10 cellular contexts compared by ENCODE assay signal in the genomic region with DNA sequence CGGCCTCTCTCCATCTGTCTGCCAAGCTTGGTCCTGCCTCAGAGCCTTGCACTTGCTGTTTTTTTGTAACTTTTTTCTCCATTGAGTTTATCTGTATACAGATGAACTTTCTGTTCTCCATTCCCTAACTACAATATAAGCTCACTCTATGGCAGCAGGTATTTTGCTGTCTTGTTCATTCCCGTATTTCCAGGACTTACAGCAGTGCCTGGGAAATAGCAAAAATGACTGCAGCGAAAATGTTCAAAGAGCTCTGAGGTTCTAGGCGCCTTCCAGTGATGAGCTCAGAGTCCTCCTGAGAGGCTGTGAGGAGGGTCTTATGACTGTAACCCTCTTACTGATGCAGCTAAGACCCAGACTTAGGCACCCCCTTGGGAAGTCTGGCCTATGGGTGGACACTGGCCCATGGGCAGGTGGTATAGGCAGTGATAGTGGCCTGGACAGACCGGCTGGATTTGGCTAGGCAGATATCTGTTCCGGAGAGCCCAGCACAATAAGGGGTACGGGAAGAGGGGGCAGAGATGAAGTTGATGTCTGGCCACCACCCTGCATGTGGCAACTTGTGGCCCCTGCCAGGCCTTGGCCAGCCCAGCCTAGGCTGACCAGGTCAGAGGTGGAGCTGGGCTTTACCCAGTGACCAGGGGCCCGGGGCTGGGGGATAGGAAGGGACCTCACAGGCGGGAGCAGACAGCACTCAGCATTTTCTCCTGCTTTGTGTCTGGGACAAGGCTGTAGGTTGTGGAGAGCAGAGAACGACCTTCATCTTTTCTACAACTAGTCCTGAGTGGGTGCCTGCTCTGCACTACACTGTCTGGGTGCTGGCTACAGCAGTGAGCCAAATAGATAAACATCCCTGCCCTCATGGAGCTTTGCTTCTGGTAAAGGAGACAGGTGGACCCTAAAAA. TPM values are rescaled to one million over a fixed set of nuclear protein-coding genes. Genes with fewer than 3 reads are reported as not detected.
DNase-seq lines count a peak whose midpoint lies in the region; ATAC-seq, FAIRE-seq and TF ChIP-seq lines count a peak whose summit lies in the region.
"Had no signal": no experiment of that assay in that cellular context is flagged by ENCODE, and none has a peak within 500 bp of the region (broad histone marks: within the 10 kb centered on the region; RNA-seq: fewer than 3 reads in every experiment).

No MANE protein-coding gene starts in this region.

- H3K9me3 Mint-ChIP-seq in WTC11, result no peaks in the 10 kb centered on the region

- no peak for TF ChIP-seq EP300 in A549 (IDR thresholded peaks at IDR 0.05)

- no peak for DNase-seq in A549 (ENCODE audit: low read depth in 1 of 2, low spot score in 1 of 2)
- DNase-seq in WTC11 (ENCODE audit: low spot score), result no peak
- peak; percentile 40 for DNase-seq in lower lobe of right lung
- no peak for DNase-seq in colonic mucosa
- no peak for DNase-seq in 8988T
- no peak for DNase-seq in GM03348 (ENCODE audit: low spot score)
- DNase-seq: NCI-H510A treated with DMSO at 0.1 percent for 48 hours had no signal

- peaks cover 51% of the 10 kb centered on the region for H3K36me3 Mint-ChIP-seq in WTC11

- H3K27ac ChIP-seq in A549, result no peak overlapping the region; a peak in 1 of 6 replicates
- peak overlapping the region; percentile 31 for H3K27ac ChIP-seq in lower lobe of right lung
- no peak overlapping the region for H3K27ac ChIP-seq in colonic mucosa

- H3K4me1 ChIP-seq in A549, result peaks cover 29% of the 10 kb centered on the region
- H3K4me1 ChIP-seq in lower lobe of right lung, result peaks cover 85% of the 10 kb centered on the region
- H3K4me1 ChIP-seq in colonic mucosa, result peaks cover 33% of the 10 kb centered on the region

- H3K9me3 ChIP-seq in A549 (no peaks in the 10 kb centered on the region), lower lobe of right lung (no peaks in the 10 kb centered on the region), colonic mucosa (no peaks in the 10 kb centered on the region)

- peaks cover 74% of the 10 kb centered on the region for H3K36me3 ChIP-seq in lower lobe of right lung
- peaks cover 4% of the 10 kb centered on the region for H3K36me3 ChIP-seq in colonic mucosa

- no peak overlapping the region for H3K4me3 ChIP-seq in A549
- no peak overlapping the region for H3K4me3 ChIP-seq in lower lobe of right lung
- no peak overlapping the region for H3K4me3 ChIP-seq in colonic mucosa
- H3K4me3 ChIP-seq: skin epidermis had no signal

- no peak for FAIRE-seq in A549 (lab: Jason Lieb, UNC)

- TF ChIP-seq POLR2A in A549 (IDR thresholded peaks at IDR 0.05; ENCODE audit: low read length) (no peak), GM15510 (IDR thresholded peaks at IDR 0.05; ENCODE audit: borderline replicate concordance, extremely low read depth, insufficient read length) (peak; percentile 13)

- intact Hi-C loops in lower lobe of right lung (cut with DNase I) (no loop called here), colonic mucosa (cut with DNase I) (loop anchor here (5.0 to 10.0 kb wide), 3 partner anchors 33 to 350 kb away; partner anchors contain the start of gene RPL3)

- H3K4me2 ChIP-seq in A549, result no peak overlapping the region

- TF ChIP-seq CTCF in A549 (IDR thresholded peaks at IDR 0.05), result no peak
- TF ChIP-seq CTCF in WTC11 (IDR thresholded peaks at IDR 0.05), result no peak
- TF ChIP-seq CTCF in lower lobe of right lung (IDR thresholded peaks at IDR 0.05), result no peak
- no peak for TF ChIP-seq CTCF in colonic mucosa (IDR thresholded peaks at IDR 0.05)

- CTCF ChIA-PET in A549 (lab: Yijun Ruan, JAX), result interaction anchor here (0.6 to 8.9 kb wide), 9 partner anchors 9 to 500 kb away, joined by 3 to 80 read pairs (median 4); no protein-coding TSS in a partner anchor
- CTCF ChIA-PET in WTC11 (lab: Charles Lee), result interaction anchor here (0.7 to 4.7 kb wide), 11 partner anchors 9 to 215 kb away, joined by 3 to 21 read pairs (median 3); no protein-coding TSS in a partner anchor

- peaks cover 59% of the 10 kb centered on the region for H3K4me1 Mint-ChIP-seq in WTC11

- H3K27ac Mint-ChIP-seq in WTC11, result peak overlapping the region; percentile 93

- peaks cover 3% of the 10 kb centered on the region; the same call in 1 of the 2 replicates for H3K27me3 Mint-ChIP-seq in WTC11 (ENCODE audit: low read depth)

- peak in 1 of 2 experiments; percentile 1; a peak in 2 of 6 replicates for ATAC-seq in A549
- no peak for ATAC-seq in WTC11
- ATAC-seq in lower lobe of right lung, result no peak
- no peak for ATAC-seq in HG02610 (IDR thresholded peaks at IDR 0.05; ENCODE audit: unreplicated experiment)

- 84% methylated on average over 10 of the region's 10 CpGs for WGBS in A549 (ENCODE audit: missing lambda C conversion rate)

- POLR2A ChIA-PET in A549 (lab: Yijun Ruan, JAX), result no interaction called here
- POLR2A ChIA-PET in WTC11 (lab: Charles Lee), result interaction anchor here (0.6 to 2.4 kb wide), 3 partner anchors 9 to 203 kb away, joined by 3 to 8 read pairs (median 6); partner anchors contain the start of gene MIEF1

- TF ChIP-seq RAD21 in A549 (conservative IDR thresholded peaks at IDR 0.05 in 1 of 2, IDR thresholded peaks at IDR 0.05 in 1 of 2), result no peak

- H3K27me3 ChIP-seq in lower lobe of right lung (ENCODE audit: low read depth), result no peaks in the 10 kb centered on the region
- no peaks in the 10 kb centered on the region for H3K27me3 ChIP-seq in colonic mucosa

- H3K9ac ChIP-seq in colonic mucosa (ENCODE audit: low read depth in 2 of 2, low read length in 2 of 2), result no peak overlapping the region

- H3K4me3 Mint-ChIP-seq in WTC11, result peak overlapping the region; percentile 9; the same call in 1 of the 2 replicates

TF ChIP-seq in A549, 52 proteins besides CTCF, POLR2A, EP300 and RAD21:
- TF ChIP-seq HOXA7 (CRISPR knock-in tag; IDR thresholded peaks at IDR 0.05), result no peak
- TF ChIP-seq HDAC2 (IDR thresholded peaks at IDR 0.05), result no peak
- 0 out of 2 replicates have a peak, but pooled peaks have one; percentile 9 for TF ChIP-seq POLR2AphosphoS2 (conservative IDR thresholded peaks at IDR 0.05; ENCODE audit: low read length)
- TF ChIP-seq HOXB13 (CRISPR knock-in tag; IDR thresholded peaks at IDR 0.05; ENCODE audit: low read depth), result no peak

TF ChIP-seq in WTC11, 78 proteins besides CTCF, POLR2A, EP300 and RAD21 (continues in another document):
- TF ChIP-seq, protein P1, sequence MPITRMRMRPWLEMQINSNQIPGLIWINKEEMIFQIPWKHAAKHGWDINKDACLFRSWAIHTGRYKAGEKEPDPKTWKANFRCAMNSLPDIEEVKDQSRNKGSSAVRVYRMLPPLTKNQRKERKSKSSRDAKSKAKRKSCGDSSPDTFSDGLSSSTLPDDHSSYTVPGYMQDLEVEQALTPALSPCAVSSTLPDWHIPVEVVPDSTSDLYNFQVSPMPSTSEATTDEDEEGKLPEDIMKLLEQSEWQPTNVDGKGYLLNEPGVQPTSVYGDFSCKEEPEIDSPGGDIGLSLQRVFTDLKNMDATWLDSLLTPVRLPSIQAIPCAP (CRISPR knock-in tag; IDR thresholded peaks at IDR 0.05), result no peak
- TF ChIP-seq, protein P2, sequence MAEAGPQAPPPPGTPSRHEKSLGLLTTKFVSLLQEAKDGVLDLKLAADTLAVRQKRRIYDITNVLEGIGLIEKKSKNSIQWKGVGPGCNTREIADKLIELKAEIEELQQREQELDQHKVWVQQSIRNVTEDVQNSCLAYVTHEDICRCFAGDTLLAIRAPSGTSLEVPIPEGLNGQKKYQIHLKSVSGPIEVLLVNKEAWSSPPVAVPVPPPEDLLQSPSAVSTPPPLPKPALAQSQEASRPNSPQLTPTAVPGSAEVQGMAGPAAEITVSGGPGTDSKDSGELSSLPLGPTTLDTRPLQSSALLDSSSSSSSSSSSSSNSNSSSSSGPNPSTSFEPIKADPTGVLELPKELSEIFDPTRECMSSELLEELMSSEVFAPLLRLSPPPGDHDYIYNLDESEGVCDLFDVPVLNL (CRISPR knock-in tag; IDR thresholded peaks at IDR 0.05; ENCODE audit: borderline replicate concordance, low read depth), result no peak
- TF ChIP-seq ETV6 (CRISPR knock-in tag; IDR thresholded peaks at IDR 0.05) (no peak), KAT7 (CRISPR knock-in tag; IDR thresholded peaks at IDR 0.05; ENCODE audit: borderline replicate concordance) (no peak), ZNF416 (CRISPR knock-in tag; IDR thresholded peaks at IDR 0.05) (peak; percentile 18; the same call in 1 of the 2 replicates), GTF2I (CRISPR knock-in tag; conservative IDR thresholded peaks at IDR 0.05) (no peak)

RNA-seq across cellular contexts. Expression of gene ATF4, which starts 4.6 kb away (rescaled TPM):
- polyA plus RNA-seq in A549 (2011; rRNA removed) (557 and 593 TPM in 2 replicates), A549 (2017; fragmentation: RNase III; extraction: RNeasy Plus Mini Kit Qiagen cat#74134 plus additional on column Dnase treatment) (242 to 249 TPM (median 242 TPM) in 3 replicates)
- polyA plus RNA-seq in A549 (2012; cell fraction: cytosol; rRNA removed), result 431 and 472 TPM in 2 replicates
- 207 and 345 TPM in 2 replicates for polyA plus RNA-seq in A549 (2012; cell fraction: nucleus; rRNA removed)
- polyA minus RNA-seq in A549 (2011; rRNA and poly(A)+ RNA removed), result 170 and 220 TPM in 2 replicates
- total RNA-seq in WTC11 (2021) (361 to 460 TPM (median 371 TPM) in 3 replicates), lower lobe of right lung (327 TPM), colonic mucosa (100 to 1,000 TPM; 279 to 302 TPM)

RNA-seq across cellular contexts. Expression of gene RPS19BP1, which starts 7.5 kb away (rescaled TPM):
- polyA plus RNA-seq in A549 (2011; rRNA removed) (47.9 and 51.1 TPM in 2 replicates), A549 (2017; fragmentation: RNase III; extraction: RNeasy Plus Mini Kit Qiagen cat#74134 plus additional on column Dnase treatment) (71.8 to 74.0 TPM (median 72.0 TPM) in 3 replicates)
- polyA plus RNA-seq in A549 (2012; cell fraction: cytosol; rRNA removed), result 148 and 162 TPM in 2 replicates
- 77.0 and 84.9 TPM in 2 replicates for polyA plus RNA-seq in A549 (2012; cell fraction: nucleus; rRNA removed)
- 8.1 and 8.3 TPM in 2 replicates for polyA minus RNA-seq in A549 (2011; rRNA and poly(A)+ RNA removed)
- total RNA-seq in WTC11 (2021) (88.9 to 102 TPM (median 89.0 TPM) in 3 replicates), lower lobe of right lung (67.9 TPM), colonic mucosa (100 to 1,000 TPM in 1 of 2 donors, 10 to 100 TPM in 1; 61.4 to 111 TPM)

RNA-seq across cellular contexts. Expression of gene MIEF1, which starts 22.9 kb away (rescaled TPM):
- polyA plus RNA-seq in A549 (2011; rRNA removed), result 19.8 and 20.5 TPM in 2 replicates
- polyA plus RNA-seq in A549 (2012; cell fraction: cytosol; rRNA removed), result 13.3 and 16.3 TPM in 2 replicates
- 14.2 and 14.7 TPM in 2 replicates for polyA plus RNA-seq in A549 (2012; cell fraction: nucleus; rRNA removed)
- 18.8 to 19.9 TPM (median 19.3 TPM) in 3 replicates for polyA plus RNA-seq in A549 (2017; fragmentation: RNase III; extraction: RNeasy Plus Mini Kit Qiagen cat#74134 plus additional on column Dnase treatment)
- polyA minus RNA-seq in A549 (2011; rRNA and poly(A)+ RNA removed), result 26.4 TPM in 2 replicates
- total RNA-seq in WTC11 (2021), result 31.5 to 38.7 TPM (median 31.9 TPM) in 3 replicates
- 27.7 TPM for total RNA-seq in lower lobe of right lung
- 10 to 100 TPM; 28.6 to 36.6 TPM for total RNA-seq in colonic mucosa

RNA-seq across cellular contexts. Expression of gene CACNA1I, which starts 45.5 kb away (rescaled TPM):
- 0.03 and 0.07 TPM in 2 replicates for polyA plus RNA-seq in A549 (2011; rRNA removed)
- 0.01 and 0.04 TPM in 2 replicates for polyA plus RNA-seq in A549 (2012; cell fraction: cytosol; rRNA removed)
- polyA plus RNA-seq in A549 (2012; cell fraction: nucleus; rRNA removed), result 0.11 and 0.16 TPM in 2 replicates
- 0.12 to 0.17 TPM (median 0.13 TPM) in 3 replicates for polyA plus RNA-seq in A549 (2017; fragmentation: RNase III; extraction: RNeasy Plus Mini Kit Qiagen cat#74134 plus additional on column Dnase treatment)
- under 0.01 and 0.17 TPM in 2 replicates for polyA minus RNA-seq in A549 (2011; rRNA and poly(A)+ RNA removed)
- 2.1 to 2.9 TPM (median 2.3 TPM) in 3 replicates for total RNA-seq in WTC11 (2021)
- total RNA-seq in lower lobe of right lung, result 0.21 TPM
- 1 to 10 TPM in 1 of 2 donors, under 1 TPM in 1; 0.69 to 1.0 TPM for total RNA-seq in colonic mucosa
